ENCODE assay signal across 15 cellular contexts in genomic region chr6:165556116-165556843, GRCh38.
DNase-seq lines count a peak whose midpoint lies in the region; ATAC-seq and TF ChIP-seq lines count a peak whose summit lies in the region.
"Had no signal": no experiment of that assay in that cellular context is flagged by ENCODE, and none has a peak within 500 bp of the region (broad histone marks: within the 10 kb centered on the region; RNA-seq: fewer than 3 reads in every experiment).

No MANE protein-coding gene starts in this region.

- no peaks in the 10 kb centered on the region for H3K9me1 ChIP-seq in IMR-90 (ENCODE audit: insufficient read depth, low read length)

- POLR2A ChIA-PET in IMR-90 (lab: Charles Lee; ENCODE audit: unreplicated experiment), result no interaction called here

- H3K27ac ChIP-seq in IMR-90 (ENCODE audit: insufficient read depth, low read length) (no peak overlapping the region), foreskin keratinocyte (no peak overlapping the region)
- H3K27ac ChIP-seq: BLaER1, SJCRH30 had no signal

- H2AK9ac ChIP-seq in IMR-90 (replicated peaks; ENCODE audit: low read depth, low read length, poor library complexity), result no peak overlapping the region

- no peak overlapping the region for H3K23ac ChIP-seq in IMR-90 (ENCODE audit: low read depth, low read length)

- no peaks in the 10 kb centered on the region for H3K27me3 Mint-ChIP-seq in Calu3 (ENCODE audit: unreplicated experiment)
- H3K27me3 Mint-ChIP-seq: dendritic cell treated with granulocyte-macrophage colony-stimulating factor and Interleukin-4, amounts not matched to agents 40 ng/mL and 50 ng/mL, for 4 days had no signal

- H2BK15ac ChIP-seq in IMR-90 (ENCODE audit: low read depth, low read length), result no peak overlapping the region

- peak overlapping the region; percentile 42 for H3K27ac Mint-ChIP-seq in Calu3 (ENCODE audit: unreplicated experiment)
- H3K27ac Mint-ChIP-seq: dendritic cell treated with granulocyte-macrophage colony-stimulating factor and Interleukin-4, amounts not matched to agents 40 ng/mL and 50 ng/mL, for 4 days; natural killer cell had no signal

- H2AK5ac ChIP-seq in IMR-90 (ENCODE audit: low read depth, low read length), result no peak overlapping the region

- H4K20me1 ChIP-seq in IMR-90 (ENCODE audit: insufficient read depth, low read length), result no peaks in the 10 kb centered on the region
- H4K20me1 ChIP-seq: BLaER1 had no signal

- DNase-seq in Calu3 (peak; percentile 46), IMR-90 (peak; percentile 66), SW480 (ENCODE audit: low spot score) (peak; percentile 9), left colon (no peak), foreskin keratinocyte (no peak), NOMO-1 treated with DMSO at 0.1 percent for 48 hours (lab: John Stamatoyannopoulos, UW; ENCODE audit: unreplicated experiment) (no peak), GM13976 (ENCODE audit: low spot score) (no peak)
- DNase-seq: activated effector memory CD4-positive, alpha-beta T cell treated with anti-CD3 and anti-CD28 coated beads, Interleukin-2, amount 50 U/mL, for 16 hours; natural killer cell; NCI-H2171; stimulated activated naive CD4-positive, alpha-beta T cell had no signal

- in situ Hi-C loops in IMR-90 (cut with MboI; ENCODE audit: low sequenced_read_pairs), result no loop called here
- in situ Hi-C loops in GM13976 (cut with MboI; ENCODE audit: low sequenced_read_pairs, unreplicated experiment), result no loop called here

- H3K14ac ChIP-seq in IMR-90 (replicated peaks; ENCODE audit: low read depth, low read length), result no peak overlapping the region

- H3K4ac ChIP-seq in IMR-90 (ENCODE audit: low read depth, low read length), result no peak overlapping the region

- no TSS peak for BruUV-seq in Calu3 (replicated peaks; lab: Mats Ljungman, UMichigan)
- BruUV-seq in IMR-90 (replicated peaks; lab: Mats Ljungman, UMichigan), result no TSS peak

- no peak overlapping the region for H3K56ac ChIP-seq in IMR-90 (ENCODE audit: extremely low read depth, insufficient read depth, low read length)

- intact Hi-C loops in Calu3 (cut with micrococcal nuclease; ENCODE audit: unreplicated experiment), result loop anchor here (1.0 to 5.0 kb wide), 4 partner anchors 15 to 559 kb away; no protein-coding TSS in a partner anchor
- intact Hi-C loops in IMR-90 (cut with micrococcal nuclease), result no loop called here
- intact Hi-C loops in left colon (cut with DNase I, micrococcal nuclease), result no loop called here

- peaks cover 11 to 12% of the 10 kb centered on the region in 2 experiments for H3K79me1 ChIP-seq in IMR-90 (ENCODE audit: low read depth in 1 of 2, low read length in 2 of 2)

- H3K36me3 Mint-ChIP-seq in Calu3 (ENCODE audit: insufficient read depth, unreplicated experiment), result no peaks in the 10 kb centered on the region

- no peak overlapping the region for H2BK120ac ChIP-seq in IMR-90 (ENCODE audit: low read depth, low read length)

- peak overlapping the region; percentile 54 for H3K4me3 Mint-ChIP-seq in Calu3 (ENCODE audit: low read depth, unreplicated experiment)
- H3K4me3 Mint-ChIP-seq: dendritic cell treated with granulocyte-macrophage colony-stimulating factor and Interleukin-4, amounts not matched to agents 40 ng/mL and 50 ng/mL, for 4 days; natural killer cell had no signal

- no peaks in the 10 kb centered on the region for H3K27me3 ChIP-seq in IMR-90 (ENCODE audit: control insufficient read depth, insufficient read depth, low read length)
- H3K27me3 ChIP-seq in foreskin keratinocyte, result no peaks in the 10 kb centered on the region
- H3K27me3 ChIP-seq: BLaER1, SJCRH30 had no signal

- TF ChIP-seq RAD21 in IMR-90 (IDR thresholded peaks at IDR 0.05; ENCODE audit: low read length), result no peak

- H4K5ac ChIP-seq in IMR-90 (ENCODE audit: low read depth, low read length), result no peak overlapping the region

- H3K18ac ChIP-seq in IMR-90 (ENCODE audit: low read depth, low read length), result no peak overlapping the region

- H2BK20ac ChIP-seq in IMR-90 (ENCODE audit: low read depth, low read length), result no peak overlapping the region

- H2BK5ac ChIP-seq in IMR-90 (ENCODE audit: low read depth, low read length, poor library complexity, severe bottlenecking), result no peak overlapping the region

- peaks cover 2% of the 10 kb centered on the region; the same call in 1 of the 2 replicates for H3K9me3 ChIP-seq in IMR-90 (ENCODE audit: control insufficient read depth, insufficient read depth, low read length)

- peak; percentile 72 for ATAC-seq in IMR-90 (ENCODE audit: low read depth)
- peak; percentile 32 for ATAC-seq in left colon
- no peak for ATAC-seq in foreskin keratinocyte
- no peak for ATAC-seq in GM18505 (IDR thresholded peaks at IDR 0.05; ENCODE audit: unreplicated experiment)
- ATAC-seq: natural killer cell had no signal

- no peak overlapping the region for H4K8ac ChIP-seq in IMR-90 (ENCODE audit: low read depth in 2 of 2, low read length in 2 of 2)

- TF ChIP-seq POLR2A in IMR-90 (IDR thresholded peaks at IDR 0.05; ENCODE audit: low read depth, low read length) (no peak), GM18505 (IDR thresholded peaks at IDR 0.05; ENCODE audit: borderline replicate concordance, extremely low read depth, insufficient read depth, insufficient read length) (no peak)

- no peak overlapping the region for H3K4me3 ChIP-seq in IMR-90 (ENCODE audit: insufficient read depth, low read depth, low read length)
- H3K4me3 ChIP-seq: BLaER1, SJCRH30 had no signal

- CTCF ChIA-PET in Calu3 (lab: Charles Lee), result interaction anchor here (0.8 kb wide), 1 partner anchor 10 kb away, joined by 5 read pairs; no protein-coding TSS in a partner anchor
- CTCF ChIA-PET in IMR-90 (lab: Yijun Ruan, JAX), result no interaction called here

- no peak overlapping the region for H4K91ac ChIP-seq in IMR-90 (ENCODE audit: insufficient read depth, low read depth, low read length)

- peaks cover 47% of the 10 kb centered on the region for H3K4me1 Mint-ChIP-seq in Calu3 (ENCODE audit: low read depth, unreplicated experiment)
- H3K4me1 Mint-ChIP-seq: natural killer cell had no signal

- no peak overlapping the region for H3K9ac ChIP-seq in IMR-90 (ENCODE audit: low read depth, low read length)
- H3K9ac ChIP-seq: BLaER1 had no signal

- dilution Hi-C loops in IMR-90 (cut with HindIII; ENCODE audit: low sequenced_read_pairs, unreplicated experiment), result no loop called here

- no peak overlapping the region for H2AFZ ChIP-seq in IMR-90 (replicated peaks; ENCODE audit: low read length, poor library complexity)

- peak overlapping the region; percentile 50; the same call in 1 of the 2 replicates for H3K4me2 ChIP-seq in IMR-90 (ENCODE audit: low read depth, low read length)
- H3K4me2 ChIP-seq: BLaER1 had no signal

- WGBS in IMR-90 (ENCODE audit: extremely low coverage in 2 of 2, insufficient read length in 1 of 2), 2 experiments, result no CpG with 5 or more reads among the region's 3 CpGs

- no peaks in the 10 kb centered on the region for H3K36me3 ChIP-seq in IMR-90 (ENCODE audit: control insufficient read depth, insufficient read depth, low read length)
- H3K36me3 ChIP-seq: BLaER1, SJCRH30 had no signal

- H3K9me3 Mint-ChIP-seq in Calu3 (ENCODE audit: low read depth, unreplicated experiment), result peaks cover 8% of the 10 kb centered on the region

- no peaks in the 10 kb centered on the region for H3K4me1 ChIP-seq in IMR-90 (ENCODE audit: control insufficient read depth, insufficient read depth, low read length)
- H3K4me1 ChIP-seq in foreskin keratinocyte, result no peaks in the 10 kb centered on the region
- H3K4me1 ChIP-seq: BLaER1, SJCRH30 had no signal

- TF ChIP-seq CTCF in Calu3 (IDR thresholded peaks at IDR 0.05; ENCODE audit: unreplicated experiment) (no peak), IMR-90 (conservative IDR thresholded peaks at IDR 0.05; ENCODE audit: low read depth, low read length) (no peak), foreskin keratinocyte (conservative IDR thresholded peaks at IDR 0.05) (no peak), GM13976 (IDR thresholded peaks at IDR 0.05; ENCODE audit: borderline replicate concordance, control extremely low read depth, extremely low read depth, insufficient read depth, missing control alignments) (no peak)

TF ChIP-seq in IMR-90, 13 proteins besides CTCF, POLR2A, EP300 and RAD21:
- TF ChIP-seq RCOR1 (IDR thresholded peaks at IDR 0.05; ENCODE audit: insufficient replicate concordance, low read length), result no peak
- TF ChIP-seq SMC3 (IDR thresholded peaks at IDR 0.05; ENCODE audit: low read depth, low read length), result no peak
- TF ChIP-seq FOS (IDR thresholded peaks at IDR 0.05; ENCODE audit: low read depth, low read length), result no peak
- TF ChIP-seq USF2 (IDR thresholded peaks at IDR 0.05; ENCODE audit: low read depth, low read length), result no peak
- TF ChIP-seq NFE2L2 (IDR thresholded peaks at IDR 0.05; ENCODE audit: low read depth, low read length), result no peak
- no peak for TF ChIP-seq MXI1 (IDR thresholded peaks at IDR 0.05; ENCODE audit: borderline replicate concordance, low read depth, low read length)
- no peak for TF ChIP-seq CEBPB (IDR thresholded peaks at IDR 0.05; ENCODE audit: low read depth, low read length)
- no peak for TF ChIP-seq RFX5 (IDR thresholded peaks at IDR 0.05; ENCODE audit: low read depth, low read length)
- no peak for TF ChIP-seq MAZ (IDR thresholded peaks at IDR 0.05; ENCODE audit: borderline replicate concordance, low read depth, low read length)
- TF ChIP-seq MAFK (IDR thresholded peaks at IDR 0.05; ENCODE audit: low read depth, low read length), result no peak
- no peak for TF ChIP-seq ELK1 (IDR thresholded peaks at IDR 0.05; ENCODE audit: borderline replicate concordance, low read depth, low read length)
- no peak for TF ChIP-seq CHD1 (IDR thresholded peaks at IDR 0.05; ENCODE audit: low read depth, low read length)
- no peak for TF ChIP-seq BHLHE40 (IDR thresholded peaks at IDR 0.05; ENCODE audit: low read depth, low read length)

Comparison
In these comparisons a context has a peak if more than half of its experiments do, and no peak if none do; other contexts are left out.
1. DNase-seq: peak in Calu3 (single experiment), IMR-90 (single experiment) and SW480 (single experiment); none in left colon (0 of 2), foreskin keratinocyte (0 of 2), NOMO-1 treated with DMSO at 0.1 percent for 48 hours (single experiment) and GM13976 (single experiment).
2. ATAC-seq: peak in IMR-90 (single experiment) and left colon (single experiment); none in foreskin keratinocyte (single experiment) and GM18505 (single experiment).